In genomic region chrX:57156397-57157049, GRCh38 we compare ENCODE assay signal across 8 cellular contexts. TPM values are rescaled to one million over a fixed set of nuclear protein-coding genes. Genes with fewer than 3 reads are reported as not detected.
A peak's percentile ranks its signal among the peaks of the same experiment; 100 is the strongest.
DNase-seq lines count a peak whose midpoint lies in the region; ATAC-seq and TF ChIP-seq lines count a peak whose summit lies in the region.

No MANE protein-coding gene starts in this region.

- POLR2A ChIA-PET in HEK293T (lab: Yijun Ruan, JAX): no interaction called here

- CTCF ChIA-PET in HEK293T (lab: Yijun Ruan, JAX): no interaction called here

- ATAC-seq in GM21360 (IDR thresholded peaks at IDR 0.05; ENCODE audit: unreplicated experiment): no peak
- no peak for ATAC-seq in HG03469 (IDR thresholded peaks at IDR 0.05; ENCODE audit: unreplicated experiment)

- peak; percentile 46 for DNase-seq in AG08396 (ENCODE audit: low spot score)
- peak; percentile 22 for DNase-seq in HEK293T (ENCODE audit: extremely low spot score)
- DNase-seq in SK-N-DZ (ENCODE audit: low spot score): peak; percentile 35
- DNase-seq in iPS-NIHi11 (ENCODE audit: low spot score): peak; percentile 34
- DNase-seq in ecto neural progenitor cell (ENCODE audit: low spot score): no peak
- DNase-seq in kidney glomerular epithelial cell (lab: John Stamatoyannopoulos, UW): no peak

TF ChIP-seq in HEK293T, 16 proteins besides CTCF, POLR2A, EP300 and RAD21:
- TF ChIP-seq LEF1 (IDR thresholded peaks at IDR 0.05; ENCODE audit: borderline replicate concordance) (no peak), CTBP1 (IDR thresholded peaks at IDR 0.05; ENCODE audit: borderline replicate concordance) (no peak)

RNA-seq across cellular contexts. Expression of gene SPIN2A, which starts 19.3 kb away (rescaled TPM):
- polyA plus RNA-seq in SK-N-DZ (2014; cell fraction: cytosol; rRNA removed): 0.39 and 0.77 TPM in 2 replicates
- 1.6 and 2.0 TPM in 2 replicates for polyA plus RNA-seq in SK-N-DZ (2014; cell fraction: nucleus; rRNA removed)

RNA-seq across cellular contexts. Expression of gene SPIN2B, which starts 35.2 kb away (rescaled TPM):
- polyA plus RNA-seq in SK-N-DZ (2014; cell fraction: cytosol; rRNA removed): 16.8 and 20.8 TPM in 2 replicates
- 21.2 and 41.5 TPM in 2 replicates for polyA plus RNA-seq in SK-N-DZ (2014; cell fraction: nucleus; rRNA removed)

Comparison
In these comparisons a context has a peak if more than half of its experiments do, and no peak if none do; other contexts are left out.
1. DNase-seq: peak in AG08396 (single experiment), HEK293T (single experiment), SK-N-DZ (single experiment) and iPS-NIHi11 (single experiment); none in ecto neural progenitor cell (single experiment) and kidney glomerular epithelial cell (single experiment).